In genomic region chr1:166937962-166938361, GRCh38 we compare ENCODE assay signal across 36 cellular contexts. TPM values are rescaled to one million over a fixed set of nuclear protein-coding genes. Genes with fewer than 3 reads are reported as not detected.
"Had no signal": no experiment of that assay in that cellular context is flagged by ENCODE, and none has a peak within 500 bp of the region (broad histone marks: within the 10 kb centered on the region; RNA-seq: fewer than 3 reads in every experiment).

No MANE protein-coding gene starts in this region.

- H3K9me3 ChIP-seq: MG63 had no signal

- H3K27ac ChIP-seq: KMS-11 had no signal

- H3K36me3 ChIP-seq: MG63 had no signal

- H3K27me3 ChIP-seq: MG63 had no signal

- H3K4me3 ChIP-seq: MG63 had no signal

- DNase-seq: Karpas-422, Kasumi-1, KG1, MG63, MM.1S, MV-4-11, NCI-H1048, NCI-H1092, NCI-H1092 treated with DMSO at 0.1 percent for 48 hours, NCI-H1105, NCI-H1105 treated with DMSO at 0.1 percent for 48 hours, NCI-H1417, NCI-H1417 treated with DMSO at 0.1 percent for 48 hours, NCI-H1436, NCI-H1436 treated with DMSO at 0.1 percent for 48 hours, NCI-H146, NCI-H1694, NCI-H1694 treated with DMSO at 0.1 percent for 48 hours, NCI-H187, NCI-H187 treated with DMSO at 0.1 percent for 48 hours, NCI-H1930, NCI-H2029, NCI-H2029 treated with DMSO at 0.1 percent for 48 hours, NCI-H2081 treated with DMSO at 0.1 percent for 48 hours, NCI-H2107, NCI-H2171, NCI-H2171 treated with DMSO at 0.1 percent for 48 hours, NCI-H2227 treated with DMSO at 0.1 percent for 48 hours, NCI-H226, NCI-H345, NCI-H446, NCI-H446 treated with DMSO at 0.1 percent for 48 hours had no signal

RNA-seq across cellular contexts. Expression of gene MAEL, which starts 51.1 kb away (rescaled TPM):
- total RNA-seq: LHCN-M2, MCF 10A, NCI-H460 had no signal
